ENCODE assay signal across 14 cellular contexts in genomic region chr22:42673898-42674390, GRCh38. TPM values are rescaled to one million over a fixed set of nuclear protein-coding genes. Genes with fewer than 3 reads are reported as not detected.
A peak's percentile ranks its signal among the peaks of the same experiment; 100 is the strongest.
DNase-seq lines count a peak whose midpoint lies in the region; ATAC-seq and TF ChIP-seq lines count a peak whose summit lies in the region.
"Had no signal": no experiment of that assay in that cellular context is flagged by ENCODE, and none has a peak within 500 bp of the region (broad histone marks: within the 10 kb centered on the region; RNA-seq: fewer than 3 reads in every experiment).

No MANE protein-coding gene starts in this region.

- no peaks in the 10 kb centered on the region for H3K4me1 ChIP-seq in fibroblast of lung (ENCODE audit: control insufficient read depth, extremely low read depth, insufficient read depth, low read length)
- H3K4me1 ChIP-seq in colonic mucosa, result no peaks in the 10 kb centered on the region

- H3K9ac ChIP-seq in fibroblast of lung (ENCODE audit: insufficient read depth, low read length) (no peak overlapping the region), colonic mucosa (ENCODE audit: low read depth in 2 of 2, low read length in 2 of 2) (no peak overlapping the region)

- H3K27ac Mint-ChIP-seq in neural crest cell (ENCODE audit: unreplicated experiment), result peak overlapping the region; percentile 38
- H3K27ac Mint-ChIP-seq: CD4-positive, alpha-beta memory T cell; natural killer cell treated with Interleukin-12 subunit alpha and Interleukin-12 subunit beta and Interleukin-15 and Interleukin-18, amount 100 ng/mL, for 72 hours; stimulated activated naive CD8-positive, alpha-beta T cell treated with anti-CD3 and anti-CD28 coated beads, Interleukin-15, Interleukin-2, amounts not matched to agents 100 ng/mL and 50 ng/mL, for 24 hours had no signal

- H3K27me3 Mint-ChIP-seq in neural crest cell (ENCODE audit: low read depth), result no peaks in the 10 kb centered on the region
- H3K27me3 Mint-ChIP-seq: stimulated activated naive CD8-positive, alpha-beta T cell treated with anti-CD3 and anti-CD28 coated beads, Interleukin-15, Interleukin-2, amounts not matched to agents 100 ng/mL and 50 ng/mL, for 24 hours had no signal

- no peak overlapping the region for H3K4me3 Mint-ChIP-seq in neural crest cell
- H3K4me3 Mint-ChIP-seq: CD4-positive, alpha-beta memory T cell; natural killer cell treated with Interleukin-12 subunit alpha and Interleukin-12 subunit beta and Interleukin-15 and Interleukin-18, amount 100 ng/mL, for 72 hours; stimulated activated naive CD8-positive, alpha-beta T cell treated with anti-CD3 and anti-CD28 coated beads, Interleukin-15, Interleukin-2, amounts not matched to agents 100 ng/mL and 50 ng/mL, for 24 hours had no signal

- H4K20me1 ChIP-seq in fibroblast of lung (ENCODE audit: control insufficient read depth, extremely low read depth, insufficient read depth, low read length), result no peaks in the 10 kb centered on the region

- DNase-seq in DMS153 (lab: John Stamatoyannopoulos, UW) (peak; percentile 60), NCI-H69 (lab: John Stamatoyannopoulos, UW) (peak; percentile 47), fibroblast of lung (ENCODE audit: low read depth in 2 of 2) (peak; percentile 33 to 41), neural crest cell (ENCODE audit: low read depth, low spot score) (no peak), UCSD-AML1 (lab: John Stamatoyannopoulos, UW; ENCODE audit: unreplicated experiment) (no peak), colonic mucosa (no peak), AML-193 (lab: John Stamatoyannopoulos, UW) (no peak)
- DNase-seq: activated CD4-positive, CD25-positive, alpha-beta regulatory T cell treated with anti-CD3 and anti-CD28 coated beads, Interleukin-2, amount 50 U/mL, for 72 hours; activated naive CD4-positive, alpha-beta T cell; CD4-positive, alpha-beta memory T cell; NCI-H2107 had no signal

- no peaks in the 10 kb centered on the region for H3K79me2 ChIP-seq in fibroblast of lung (ENCODE audit: control insufficient read depth, insufficient read depth, low read length)

- no peaks in the 10 kb centered on the region for H3K27me3 ChIP-seq in fibroblast of lung (ENCODE audit: control insufficient read depth, insufficient read depth, low read length)
- no peaks in the 10 kb centered on the region for H3K27me3 ChIP-seq in colonic mucosa

- H3K27ac ChIP-seq in fibroblast of lung (ENCODE audit: insufficient read depth, low read length) (no peak overlapping the region), colonic mucosa (no peak overlapping the region)

- H3K4me1 Mint-ChIP-seq in neural crest cell, result peaks cover 6% of the 10 kb centered on the region

- no peak for ATAC-seq in GM21381 (IDR thresholded peaks at IDR 0.05; ENCODE audit: unreplicated experiment)
- ATAC-seq: natural killer cell treated with Interleukin-12 subunit alpha and Interleukin-12 subunit beta and Interleukin-15 and Interleukin-18, amount 100 ng/mL, for 72 hours had no signal

- H3K9me3 ChIP-seq in fibroblast of lung (ENCODE audit: control insufficient read depth, insufficient read depth, low read depth, low read length) (no peaks in the 10 kb centered on the region), colonic mucosa (no peaks in the 10 kb centered on the region)

- intact Hi-C loops in colonic mucosa (cut with DNase I), result no loop called here

- peaks cover 7% of the 10 kb centered on the region for H3K9me3 Mint-ChIP-seq in neural crest cell
- H3K9me3 Mint-ChIP-seq: natural killer cell treated with Interleukin-12 subunit alpha and Interleukin-12 subunit beta and Interleukin-15 and Interleukin-18, amount 100 ng/mL, for 72 hours had no signal

- no peak overlapping the region for H3K4me2 ChIP-seq in fibroblast of lung (ENCODE audit: extremely low read depth, insufficient read depth, low read length)

- H3K4me3 ChIP-seq in fibroblast of lung (replicated peaks in 1 of 4; ENCODE audit: control extremely low read depth in 1 of 4, insufficient read depth in 1 of 4, low read depth in 3 of 4, low read length in 4 of 4), result no peak overlapping the region
- no peak overlapping the region for H3K4me3 ChIP-seq in colonic mucosa

- TF ChIP-seq CTCF in fibroblast of lung (conservative IDR thresholded peaks at IDR 0.05 in 1 of 2, IDR thresholded peaks at IDR 0.05 in 1 of 2; ENCODE audit: low read depth in 1 of 2, low read length in 2 of 2) (no peak), neural crest cell (conservative IDR thresholded peaks at IDR 0.05) (no peak), colonic mucosa (IDR thresholded peaks at IDR 0.05) (no peak)

- H3K36me3 Mint-ChIP-seq in neural crest cell (ENCODE audit: low read depth), result peaks cover 2% of the 10 kb centered on the region
- H3K36me3 Mint-ChIP-seq: natural killer cell treated with Interleukin-12 subunit alpha and Interleukin-12 subunit beta and Interleukin-15 and Interleukin-18, amount 100 ng/mL, for 72 hours had no signal

- no peak overlapping the region for H2AFZ ChIP-seq in fibroblast of lung (ENCODE audit: low read length)

- H3K36me3 ChIP-seq in fibroblast of lung (ENCODE audit: control insufficient read depth, insufficient read depth, low read length) (no peaks in the 10 kb centered on the region), colonic mucosa (no peaks in the 10 kb centered on the region)

RNA-seq across cellular contexts. Expression of gene CYB5R3, which starts 24.8 kb away (rescaled TPM):
- total RNA-seq in fibroblast of lung (36.5 and 82.1 TPM in 2 replicates), neural crest cell (105 and 106 TPM in 2 replicates), colonic mucosa (100 to 1,000 TPM; 105 to 133 TPM)
- polyA plus RNA-seq in fibroblast of lung, result 234 and 298 TPM in 2 replicates
- polyA plus RNA-seq in fibroblast of lung (2012), result 321 and 443 TPM in 2 replicates
- polyA minus RNA-seq in fibroblast of lung (ENCODE audit: low replicate concordance), result 361 and 617 TPM in 2 replicates

RNA-seq across cellular contexts. Expression of gene ATP5MGL, which starts 33.5 kb away (rescaled TPM):
- total RNA-seq in fibroblast of lung, result 0.51 and 0.66 TPM in 2 replicates
- 0.08 and 0.11 TPM in 2 replicates for polyA plus RNA-seq in fibroblast of lung
- polyA plus RNA-seq in fibroblast of lung (2012), result not detected in 2 replicates
- polyA minus RNA-seq in fibroblast of lung (ENCODE audit: low replicate concordance), result not detected in 2 replicates
- total RNA-seq in neural crest cell, result 0.66 and 1.3 TPM in 2 replicates
- under 1 TPM in 1 of 2 donors, not detected in 1; 0.44 TPM for total RNA-seq in colonic mucosa

RNA-seq across cellular contexts. Expression of gene A4GALT, which starts 46.7 kb away (rescaled TPM):
- 14.9 and 16.2 TPM in 2 replicates for total RNA-seq in fibroblast of lung
- polyA plus RNA-seq in fibroblast of lung, result 6.8 and 9.3 TPM in 2 replicates
- polyA plus RNA-seq in fibroblast of lung (2012), result 12.8 and 19.4 TPM in 2 replicates
- polyA minus RNA-seq in fibroblast of lung (ENCODE audit: low replicate concordance), result 11.3 and 13.5 TPM in 2 replicates
- total RNA-seq in neural crest cell, result 0.35 and 0.39 TPM in 2 replicates
- total RNA-seq in colonic mucosa, result 1 to 10 TPM; 2.7 to 8.7 TPM
- polyA plus RNA-seq: CD4-positive, alpha-beta memory T cell had no signal

RNA-seq across cellular contexts. Expression of gene POLDIP3, which starts 59.3 kb away (rescaled TPM):
- total RNA-seq in fibroblast of lung (24.1 and 31.0 TPM in 2 replicates), neural crest cell (110 and 114 TPM in 2 replicates), colonic mucosa (10 to 100 TPM; 55.0 to 68.2 TPM)
- 28.2 and 38.6 TPM in 2 replicates for polyA plus RNA-seq in fibroblast of lung
- polyA plus RNA-seq in fibroblast of lung (2012), result 42.1 and 51.2 TPM in 2 replicates
- polyA minus RNA-seq in fibroblast of lung (ENCODE audit: low replicate concordance), result 44.9 and 57.2 TPM in 2 replicates

Comparison
In these comparisons a context has a peak if more than half of its experiments do, and no peak if none do; other contexts are left out.
1. DNase-seq: peak in DMS153 (single experiment), NCI-H69 (single experiment) and fibroblast of lung (2 of 2); none in neural crest cell (single experiment), UCSD-AML1 (single experiment), colonic mucosa (single experiment) and AML-193 (0 of 2).